32 cellular contexts compared by ENCODE assay signal in the genomic region with DNA sequence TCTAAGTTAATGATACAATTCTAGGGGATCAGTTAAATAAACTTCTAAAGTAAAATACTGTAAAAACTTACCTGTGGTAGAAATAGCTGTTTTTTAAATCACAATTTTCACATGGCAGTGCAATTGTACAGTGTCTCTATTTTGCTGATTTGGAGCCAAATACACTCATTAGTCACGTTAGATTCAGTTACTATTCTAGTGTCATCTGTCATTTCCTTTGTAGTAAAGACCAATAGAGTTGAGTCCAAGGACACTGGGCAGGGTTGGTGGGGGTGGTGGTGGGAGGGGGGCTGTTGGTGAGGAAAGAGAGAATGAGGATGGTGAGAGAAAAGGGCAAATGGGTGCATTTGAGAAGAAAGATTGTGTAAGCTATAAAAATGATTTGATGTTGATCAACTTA. TPM values are rescaled to one million over a fixed set of nuclear protein-coding genes. Genes with fewer than 3 reads are reported as not detected.
DNase-seq lines count a peak whose midpoint lies in the region; ATAC-seq, FAIRE-seq and TF ChIP-seq lines count a peak whose summit lies in the region.
"Had no signal": no experiment of that assay in that cellular context is flagged by ENCODE, and none has a peak within 500 bp of the region (broad histone marks: within the 10 kb centered on the region; RNA-seq: fewer than 3 reads in every experiment).

No MANE protein-coding gene starts in this region.

- H3K4me3 ChIP-seq in endothelial cell of umbilical vein (replicated peaks in 1 of 3; ENCODE audit: insufficient read depth in 1 of 3, low read depth in 1 of 3, low read length in 3 of 3): no peak overlapping the region
- H3K4me3 ChIP-seq: dorsolateral prefrontal cortex, K562 had no signal

- TF ChIP-seq CTCF in endothelial cell of umbilical vein (IDR thresholded peaks at IDR 0.05; ENCODE audit: extremely low read depth in 1 of 2, insufficient read depth in 1 of 2, low read depth in 1 of 2, low read length in 2 of 2): no peak

- POLR2A ChIA-PET in endothelial cell of umbilical vein (lab: Charles Lee): no interaction called here

- H3K4me2 ChIP-seq in endothelial cell of umbilical vein (ENCODE audit: insufficient read depth, low read length): peak overlapping the region; percentile 29

- TF ChIP-seq POLR2A in endothelial cell of umbilical vein (IDR thresholded peaks at IDR 0.05; ENCODE audit: low read depth, low read length): no peak

- dilution Hi-C loops in endothelial cell of umbilical vein (cut with MboI; ENCODE audit: extremely low pct_ligation_motif_present, low sequenced_read_pairs): no loop called here

- BruUV-seq in endothelial cell of umbilical vein (replicated peaks; lab: Mats Ljungman, UMichigan): no TSS peak

- H3K27ac ChIP-seq in endothelial cell of umbilical vein (ENCODE audit: insufficient read depth, low read depth, low read length): no peak overlapping the region

- H3K9ac ChIP-seq in endothelial cell of umbilical vein (replicated peaks; ENCODE audit: extremely low read depth, insufficient read depth, low read length): no peak overlapping the region

- H2AFZ ChIP-seq in endothelial cell of umbilical vein (ENCODE audit: low read depth, low read length): no peak overlapping the region

- no peak for FAIRE-seq in endothelial cell of umbilical vein (lab: Jason Lieb, UNC)
- FAIRE-seq: astrocyte, H1, HTR-8/SVneo, K562, small intestine had no signal

- intact Hi-C loops in endothelial cell of umbilical vein (cut with micrococcal nuclease): no loop called here

- H3K27me3 ChIP-seq in endothelial cell of umbilical vein (ENCODE audit: control insufficient read depth in 2 of 2, insufficient read depth in 2 of 2, low read length in 2 of 2): no peaks in the 10 kb centered on the region
- H3K27me3 ChIP-seq: BE2C, dorsolateral prefrontal cortex had no signal

- peaks cover 8% of the 10 kb centered on the region for H3K4me1 ChIP-seq in endothelial cell of umbilical vein (ENCODE audit: control insufficient read depth, extremely low read depth, insufficient read depth, low read length)
- H3K4me1 ChIP-seq: BE2C had no signal

- no peaks in the 10 kb centered on the region for H4K20me1 ChIP-seq in endothelial cell of umbilical vein (replicated peaks; ENCODE audit: control insufficient read depth, extremely low read depth, insufficient read depth, low read length)

- peak; percentile 52 for ATAC-seq in GM21423 (IDR thresholded peaks at IDR 0.05; ENCODE audit: unreplicated experiment)
- ATAC-seq: activated CD4-positive, alpha-beta T cell treated with anti-CD3 and anti-CD28 coated beads for 36 hours; K562; natural killer cell; Right ventricle myocardium inferior had no signal

- CTCF ChIA-PET in endothelial cell of umbilical vein (lab: Charles Lee): interaction anchor here (0.6 to 1.2 kb wide), 5 partner anchors 12 to 885 kb away, joined by 3 to 4 read pairs (median 3); partner anchors contain the start of genes CD55 and IKBKE

- peaks cover 2% of the 10 kb centered on the region in 2 experiments for H3K36me3 ChIP-seq in endothelial cell of umbilical vein (ENCODE audit: control insufficient read depth in 2 of 2, extremely low read depth in 1 of 2, insufficient read depth in 2 of 2, low read length in 2 of 2)
- H3K36me3 ChIP-seq: BE2C had no signal

- DNase-seq in ELR (ENCODE audit: low read depth): peak; percentile 35
- peak; percentile 29 for DNase-seq in HT1080 (ENCODE audit: low read depth)
- no peak for DNase-seq in endothelial cell of umbilical vein (ENCODE audit: low read depth, low spot score)
- no peak for DNase-seq in NCI-H446 (lab: John Stamatoyannopoulos, UW)
- no peak for DNase-seq in T-helper 9 cell
- no peak for DNase-seq in ureter (ENCODE audit: low spot score)
- DNase-seq in SHP77 (lab: John Stamatoyannopoulos, UW): no peak
- DNase-seq: activated CD4-positive, alpha-beta T cell treated with anti-CD3 and anti-CD28 coated beads for 36 hours; activated effector memory CD4-positive, alpha-beta T cell treated with Interleukin-2 at 50 U/mL for 16 hours; activated naive CD8-positive, alpha-beta T cell treated with anti-CD3 and anti-CD28 coated beads, Interleukin-2, amount 10 ng/mL, durations not matched to agents 7 days and 5 days; activated T-cell treated with anti-CD3 and anti-CD28 coated beads for 4 hours; BE2C; DMS153; dorsolateral prefrontal cortex; head of caudate nucleus; kidney; MM.1S; natural killer cell; NCI-H1417; NCI-H2081; NCI-H82; OCI-M1; small intestine; stimulated activated CD4-positive, alpha-beta T cell treated with anti-CD3 and anti-CD28 coated beads, Interleukin-1b, Interleukin-23, amount 100 ng/mL, for 48 hours; stimulated activated CD8-positive, alpha-beta memory T cell treated with anti-CD3 and anti-CD28 coated beads, Interleukin-4, amount 100 ng/mL, for 48 hours; trophoblast cell had no signal

- no peaks in the 10 kb centered on the region for H3K9me1 ChIP-seq in endothelial cell of umbilical vein (replicated peaks; ENCODE audit: control insufficient read depth, extremely low read depth, insufficient read depth, low read length)

- no peaks in the 10 kb centered on the region for H3K9me3 ChIP-seq in endothelial cell of umbilical vein (replicated peaks; ENCODE audit: control insufficient read depth, insufficient read depth, low read length)
- H3K9me3 ChIP-seq: BE2C had no signal

- peaks cover 7% of the 10 kb centered on the region for H3K79me2 ChIP-seq in endothelial cell of umbilical vein (ENCODE audit: control insufficient read depth, insufficient read depth, low read length)

TF ChIP-seq in endothelial cell of umbilical vein, 7 proteins besides CTCF, POLR2A, EP300 and RAD21:
- TF ChIP-seq GATA2 (IDR thresholded peaks at IDR 0.05; ENCODE audit: insufficient read depth, insufficient read length, low read depth, low read length) (no peak), MYC (IDR thresholded peaks at IDR 0.05; ENCODE audit: low read depth, low read length) (no peak), FOS (IDR thresholded peaks at IDR 0.05; ENCODE audit: borderline replicate concordance, insufficient read depth, low read length) (no peak), POLR2AphosphoS5 (IDR thresholded peaks at IDR 0.05; ENCODE audit: insufficient read depth, low read depth, low read length) (no peak)

RNA-seq across cellular contexts. Expression of gene CD55, which starts 33.6 kb away (rescaled TPM):
- total RNA-seq in HT1080 (2014; rRNA removed; shearing (Covaris generic)): 37.5 and 41.5 TPM in 2 replicates
- polyA plus RNA-seq in HT1080 (2015; cell fraction: cytosol; rRNA removed): 79.3 and 85.5 TPM in 2 replicates
- 98.9 and 117 TPM in 2 replicates for polyA plus RNA-seq in HT1080 (2015; cell fraction: nucleus; rRNA removed)
- total RNA-seq in endothelial cell of umbilical vein: 179 and 223 TPM in 2 replicates
- 103 and 111 TPM in 2 replicates for polyA plus RNA-seq in endothelial cell of umbilical vein
- 103 and 115 TPM in 2 replicates for polyA plus RNA-seq in endothelial cell of umbilical vein (2011; cell fraction: cytosol; rRNA removed)
- polyA plus RNA-seq in endothelial cell of umbilical vein (2011; cell fraction: nucleus; rRNA removed): 77.0 and 114 TPM in 2 replicates
- polyA plus RNA-seq in endothelial cell of umbilical vein (2012): 164 and 176 TPM in 2 replicates
- polyA minus RNA-seq in endothelial cell of umbilical vein: 106 and 107 TPM in 2 replicates
- 565 TPM for polyA minus RNA-seq in endothelial cell of umbilical vein (2011; cell fraction: cytosol; rRNA and poly(A)+ RNA removed)
- polyA minus RNA-seq in endothelial cell of umbilical vein (2011; cell fraction: nucleus; rRNA and poly(A)+ RNA removed): 216 and 218 TPM in 2 replicates
- total RNA-seq in ureter: 89.0 TPM

Comparison
In these comparisons a context has a peak if more than half of its experiments do, and no peak if none do; other contexts are left out.
1. DNase-seq: peak in ELR (single experiment) and HT1080 (single experiment); none in endothelial cell of umbilical vein (single experiment), NCI-H446 (0 of 2), T-helper 9 cell (single experiment), ureter (single experiment) and SHP77 (0 of 2).